28 cellular contexts compared by ENCODE assay signal in the genomic region with DNA sequence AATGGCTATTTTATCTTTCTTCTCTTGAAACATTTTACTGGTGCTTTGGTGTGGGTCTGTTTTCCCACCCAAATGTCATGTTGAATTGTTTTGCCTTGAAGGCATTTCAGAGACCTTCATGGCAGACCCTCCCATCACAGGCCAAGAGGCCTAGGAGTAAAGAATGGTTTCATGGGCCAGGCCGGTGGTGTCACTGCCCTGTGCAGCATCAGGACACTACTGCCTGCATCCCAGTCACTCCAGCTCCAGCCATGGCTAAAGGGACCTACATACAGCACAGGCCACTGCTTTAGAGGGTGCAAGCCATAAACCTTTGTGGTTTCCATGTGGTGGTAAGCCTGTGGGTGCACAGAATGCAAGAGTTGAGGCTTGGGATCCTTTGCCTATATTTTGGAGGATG.
"Had no signal": no experiment of that assay in that cellular context is flagged by ENCODE, and none has a peak within 500 bp of the region (broad histone marks: within the 10 kb centered on the region; RNA-seq: fewer than 3 reads in every experiment).

No MANE protein-coding gene starts in this region.

- ATAC-seq: activated CD4-positive, alpha-beta T cell treated with anti-CD3 and anti-CD28 coated beads for 36 hours; activated CD4-positive, CD25-positive, alpha-beta regulatory T cell treated with anti-CD3 and anti-CD28 coated beads, Interleukin-2, amount 50 U/mL, for 24 hours; activated CD8-positive, alpha-beta memory T cell treated with anti-CD3 and anti-CD28 coated beads, Interleukin-2, amount 10 ng/mL, durations not matched to agents 7 days and 5 days; activated CD8-positive, alpha-beta T cell treated with anti-CD3 and anti-CD28 coated beads, Interleukin-2, amount 10 ng/mL, durations not matched to agents 7 days and 5 days; activated naive CD8-positive, alpha-beta T cell treated with anti-CD3 and anti-CD28 coated beads, Interleukin-2, amount 50 U/mL, for 24 hours had no signal

- H3K36me3 ChIP-seq: ascending aorta, cardiac muscle cell had no signal

- H3K9me3 ChIP-seq: ascending aorta had no signal

- H3K4me3 ChIP-seq: ascending aorta, cardiac muscle cell had no signal

- DNase-seq: activated CD4-positive, alpha-beta memory T cell treated with anti-CD3 and anti-CD28 coated beads, Interleukin-2, amount 10 ng/mL, durations not matched to agents 7 days and 5 days; activated CD4-positive, alpha-beta T cell treated with anti-CD3 and anti-CD28 coated beads for 1 hour; activated CD4-positive, alpha-beta T cell treated with anti-CD3 and anti-CD28 coated beads for 36 hours; activated CD4-positive, alpha-beta T cell treated with anti-CD3 and anti-CD28 coated beads for 48 hours; activated CD4-positive, alpha-beta T cell treated with anti-CD3 and anti-CD28 coated beads, Interleukin-2, amount 10 ng/mL, durations not matched to agents 7 days and 5 days; activated CD4-positive, alpha-beta T cell treated with anti-CD3 and anti-CD28 coated beads, Interleukin-2, amount 50 U/mL, for 48 hours; activated CD4-positive, CD25-positive, alpha-beta regulatory T cell; activated CD8-positive, alpha-beta memory T cell treated with anti-CD3 and anti-CD28 coated beads for 24 hours; activated CD8-positive, alpha-beta memory T cell treated with anti-CD3 and anti-CD28 coated beads, Interleukin-2, amount 10 ng/mL, durations not matched to agents 7 days and 5 days; activated CD8-positive, alpha-beta memory T cell treated with anti-CD3 and anti-CD28 coated beads, Interleukin-2, amount 50 U/mL, for 48 hours; activated CD8-positive, alpha-beta T cell treated with anti-CD3 and anti-CD28 coated beads, Interleukin-2, amount 10 ng/mL, durations not matched to agents 7 days and 5 days; activated effector memory CD4-positive, alpha-beta T cell treated with Interleukin-2 at 50 U/mL for 16 hours; activated gamma-delta T cell; activated naive CD4-positive, alpha-beta T cell treated with anti-CD3 and anti-CD28 coated beads, Interleukin-2, amount 10 ng/mL, durations not matched to agents 7 days and 5 days; activated naive CD4-positive, alpha-beta T cell treated with Interleukin-2 at 50 U/mL for 16 hours; activated naive CD8-positive, alpha-beta T cell treated with anti-CD3 and anti-CD28 coated beads, Interleukin-2, amount 10 ng/mL, durations not matched to agents 7 days and 5 days; activated naive CD8-positive, alpha-beta T cell treated with anti-CD3 and anti-CD28 coated beads, Interleukin-2, amount 50 U/mL, for 24 hours; activated T-cell treated with anti-CD3 and anti-CD28 coated beads, Interleukin-2, amount 50 U/mL, for 24 hours; activated T-cell treated with anti-CD3 and anti-CD28 coated beads, Interleukin-2, amount 50 U/mL, for 48 hours; anterior cingulate cortex; cerebellar nuclear complex; T-helper 1 cell; T-helper 2 cell; T-helper 9 cell had no signal

- H3K27ac ChIP-seq: ascending aorta, cardiac muscle cell, VCaP had no signal

- H3K4me1 ChIP-seq: ascending aorta had no signal

- H3K27me3 ChIP-seq: ascending aorta, cardiac muscle cell had no signal
